In genomic region chr4:168723020-168723419, GRCh38 we compare ENCODE assay signal across 12 cellular contexts.
DNase-seq lines count a peak whose midpoint lies in the region; ATAC-seq and TF ChIP-seq lines count a peak whose summit lies in the region.
"Had no signal": no experiment of that assay in that cellular context is flagged by ENCODE, and none has a peak within 500 bp of the region (broad histone marks: within the 10 kb centered on the region; RNA-seq: fewer than 3 reads in every experiment).

No MANE protein-coding gene starts in this region.

- peak overlapping the region in 3 of 4 donors; percentile 24 to 33 (median 29) for H3K27ac ChIP-seq in gastroesophageal sphincter
- H3K27ac ChIP-seq in thyroid gland = peak overlapping the region; percentile 64 to 68 (median 66)

- no peak for TF ChIP-seq POLR2A in gastroesophageal sphincter (IDR thresholded peaks at IDR 0.05)
- no peak for TF ChIP-seq POLR2A in thyroid gland (IDR thresholded peaks at IDR 0.05)

- intact Hi-C loops in thyroid gland (cut with DNase I) = no loop called here

- H3K4me1 ChIP-seq in gastroesophageal sphincter (peaks cover 0 to 26% (median 0%) of the 10 kb centered on the region in 3 donors), thyroid gland (peaks cover 23 to 24% of the 10 kb centered on the region in 2 donors)

- H3K9me3 Mint-ChIP-seq in activated CD4-positive, alpha-beta T cell treated with anti-CD3 and anti-CD28 coated beads, Interleukin-2, amount 10 ng/mL, durations not matched to agents 7 days and 5 days = peaks cover 23% of the 10 kb centered on the region
- no peaks in the 10 kb centered on the region for H3K9me3 Mint-ChIP-seq in activated CD8-positive, alpha-beta T cell treated with anti-CD3 and anti-CD28 coated beads, Interleukin-2, amount 10 ng/mL, durations not matched to agents 7 days and 5 days (ENCODE audit: insufficient read depth)

- no peaks in the 10 kb centered on the region for H3K27me3 ChIP-seq in gastroesophageal sphincter
- H3K27me3 ChIP-seq in thyroid gland = no peaks in the 10 kb centered on the region

- no peak for ATAC-seq in gastroesophageal sphincter
- ATAC-seq in activated CD8-positive, alpha-beta T cell treated with anti-CD3 and anti-CD28 coated beads, Interleukin-2, amount 10 ng/mL, durations not matched to agents 7 days and 5 days = no peak

- POLR2A ChIA-PET in activated CD4-positive, alpha-beta T cell treated with anti-CD3 and anti-CD28 coated beads, Interleukin-2, amount 10 ng/mL, durations not matched to agents 7 days and 5 days (lab: Charles Lee) = no interaction called here
- POLR2A ChIA-PET in activated CD8-positive, alpha-beta T cell treated with anti-CD3 and anti-CD28 coated beads, Interleukin-2, amount 10 ng/mL, durations not matched to agents 7 days and 5 days (lab: Charles Lee) = no interaction called here

- H3K9me3 ChIP-seq in gastroesophageal sphincter (no peaks in the 10 kb centered on the region), thyroid gland (no peaks in the 10 kb centered on the region)

- peaks cover 21% of the 10 kb centered on the region for H3K4me1 Mint-ChIP-seq in activated CD4-positive, alpha-beta T cell treated with anti-CD3 and anti-CD28 coated beads, Interleukin-2, amount 10 ng/mL, durations not matched to agents 7 days and 5 days
- peaks cover 16% of the 10 kb centered on the region for H3K4me1 Mint-ChIP-seq in activated CD8-positive, alpha-beta T cell treated with anti-CD3 and anti-CD28 coated beads, Interleukin-2, amount 10 ng/mL, durations not matched to agents 7 days and 5 days (ENCODE audit: low read depth)

- TF ChIP-seq CTCF in gastroesophageal sphincter (IDR thresholded peaks at IDR 0.05) (no peak), thyroid gland (IDR thresholded peaks at IDR 0.05) (no peak)

- CTCF ChIA-PET in activated CD4-positive, alpha-beta T cell treated with anti-CD3 and anti-CD28 coated beads, Interleukin-2, amount 10 ng/mL, durations not matched to agents 7 days and 5 days (lab: Charles Lee) = no interaction called here
- CTCF ChIA-PET in activated CD8-positive, alpha-beta T cell treated with anti-CD3 and anti-CD28 coated beads, Interleukin-2, amount 10 ng/mL, durations not matched to agents 7 days and 5 days (lab: Charles Lee) = no interaction called here

- H3K36me3 ChIP-seq in gastroesophageal sphincter (no peaks in the 10 kb centered on the region), thyroid gland (no peaks in the 10 kb centered on the region)

- H3K27me3 Mint-ChIP-seq in activated CD4-positive, alpha-beta T cell treated with anti-CD3 and anti-CD28 coated beads, Interleukin-2, amount 10 ng/mL, durations not matched to agents 7 days and 5 days = peaks cover 20% of the 10 kb centered on the region
- peaks cover 7% of the 10 kb centered on the region for H3K27me3 Mint-ChIP-seq in activated CD8-positive, alpha-beta T cell treated with anti-CD3 and anti-CD28 coated beads, Interleukin-2, amount 10 ng/mL, durations not matched to agents 7 days and 5 days (ENCODE audit: low read depth)

- peaks cover 8% of the 10 kb centered on the region for H3K36me3 Mint-ChIP-seq in activated CD4-positive, alpha-beta T cell treated with anti-CD3 and anti-CD28 coated beads, Interleukin-2, amount 10 ng/mL, durations not matched to agents 7 days and 5 days (ENCODE audit: low read depth)
- H3K36me3 Mint-ChIP-seq in activated CD8-positive, alpha-beta T cell treated with anti-CD3 and anti-CD28 coated beads, Interleukin-2, amount 10 ng/mL, durations not matched to agents 7 days and 5 days (ENCODE audit: low read depth) = peaks cover 2% of the 10 kb centered on the region

- peak overlapping the region; percentile 26 for H3K27ac Mint-ChIP-seq in activated CD4-positive, alpha-beta T cell treated with anti-CD3 and anti-CD28 coated beads, Interleukin-2, amount 10 ng/mL, durations not matched to agents 7 days and 5 days
- no peak overlapping the region for H3K27ac Mint-ChIP-seq in activated CD8-positive, alpha-beta T cell treated with anti-CD3 and anti-CD28 coated beads, Interleukin-2, amount 10 ng/mL, durations not matched to agents 7 days and 5 days

- DNase-seq in activated CD4-positive, alpha-beta T cell treated with anti-CD3 and anti-CD28 coated beads, Interleukin-2, amount 10 ng/mL, durations not matched to agents 7 days and 5 days = no peak
- no peak for DNase-seq in activated CD4-positive, alpha-beta T cell treated with anti-CD3 and anti-CD28 coated beads for 4 hours
- DNase-seq in SKM-1 treated with dmso at 0.1 percent for 144 hours (lab: John Stamatoyannopoulos, UW; ENCODE audit: unreplicated experiment) (peak; percentile 61), thyroid gland (peak; percentile 64), HT-29 (ENCODE audit: low spot score) (no peak)
- no peak for DNase-seq in activated naive CD4-positive, alpha-beta T cell (lab: John Stamatoyannopoulos, UW)
- DNase-seq in activated CD8-positive, alpha-beta T cell treated with anti-CD3 and anti-CD28 coated beads, Interleukin-2, amount 10 ng/mL, durations not matched to agents 7 days and 5 days = no peak
- DNase-seq: hypothalamus, NCI-H1092 treated with DMSO at 0.1 percent for 48 hours, RPMI8226 had no signal

- TF ChIP-seq EP300 in gastroesophageal sphincter (IDR thresholded peaks at IDR 0.05) = no peak

- H3K4me3 ChIP-seq in gastroesophageal sphincter (no peak overlapping the region), thyroid gland (replicated peaks in 1 of 3) (no peak overlapping the region)

- H3K4me3 Mint-ChIP-seq in activated CD4-positive, alpha-beta T cell treated with anti-CD3 and anti-CD28 coated beads, Interleukin-2, amount 10 ng/mL, durations not matched to agents 7 days and 5 days = no peak overlapping the region
- H3K4me3 Mint-ChIP-seq in activated CD8-positive, alpha-beta T cell treated with anti-CD3 and anti-CD28 coated beads, Interleukin-2, amount 10 ng/mL, durations not matched to agents 7 days and 5 days = no peak overlapping the region
- H3K4me3 Mint-ChIP-seq: central memory CD8-positive, alpha-beta T cell had no signal

- 54 to 55% methylated on average over 2 to 3 of the region's 3 CpGs for WGBS in gastroesophageal sphincter (ENCODE audit: low coverage in 1 of 2), 2 donors
- 26 to 33% methylated on average over 3 of the region's 3 CpGs for WGBS in thyroid gland, 2 donors

Comparison
In these comparisons a context has a peak if more than half of its experiments do, and no peak if none do; other contexts are left out.
1. DNase-seq: peak in SKM-1 treated with dmso at 0.1 percent for 144 hours (single experiment) and thyroid gland (2 of 2); none in activated CD4-positive, alpha-beta T cell treated with anti-CD3 and anti-CD28 coated beads, Interleukin-2, amount 10 ng/mL, durations not matched to agents 7 days and 5 days (single experiment), activated CD4-positive, alpha-beta T cell treated with anti-CD3 and anti-CD28 coated beads for 4 hours (0 of 2), activated naive CD4-positive, alpha-beta T cell (0 of 4), HT-29 (single experiment) and activated CD8-positive, alpha-beta T cell treated with anti-CD3 and anti-CD28 coated beads, Interleukin-2, amount 10 ng/mL, durations not matched to agents 7 days and 5 days (single experiment).